Comparison of ENCODE assay signal across 12 cellular contexts in the genomic region with DNA sequence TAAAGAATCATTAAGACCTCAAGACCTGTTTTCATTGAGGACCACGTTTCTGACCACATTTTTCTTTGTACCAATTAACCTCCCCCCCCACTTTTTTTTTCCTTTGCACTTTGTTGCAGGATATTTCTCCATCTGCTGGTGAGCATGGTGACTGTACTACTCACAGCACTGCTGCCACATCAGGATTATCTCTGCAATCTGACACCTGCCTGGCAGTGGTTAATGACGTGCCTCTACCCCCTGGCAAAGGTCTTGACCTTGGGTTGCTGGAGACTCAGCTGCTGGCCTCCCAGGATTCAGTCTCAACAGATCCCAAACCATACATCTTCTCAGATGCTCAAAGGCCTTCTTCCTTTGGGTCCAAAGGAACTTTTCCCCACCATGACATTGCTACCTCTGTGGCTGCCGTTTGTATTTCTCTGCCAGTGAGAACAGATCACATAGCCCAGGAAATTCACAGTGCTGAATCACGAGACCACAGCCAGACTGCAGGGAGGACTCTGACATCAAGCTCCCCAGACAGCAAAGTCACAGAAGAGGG. TPM values are rescaled to one million over a fixed set of nuclear protein-coding genes. Genes with fewer than 3 reads are reported as not detected.
DNase-seq lines count a peak whose midpoint lies in the region; ATAC-seq and TF ChIP-seq lines count a peak whose summit lies in the region.
"Had no signal": no experiment of that assay in that cellular context is flagged by ENCODE, and none has a peak within 500 bp of the region (broad histone marks: within the 10 kb centered on the region; RNA-seq: fewer than 3 reads in every experiment).

No MANE protein-coding gene starts in this region.

- TF ChIP-seq CTCF in HFFc6 (IDR thresholded peaks at IDR 0.05): no peak

- H3K27ac Mint-ChIP-seq in CD4-positive, alpha-beta memory T cell: peak overlapping the region; percentile 88 to 98 (median 94)
- peak overlapping the region; percentile 93 for H3K27ac Mint-ChIP-seq in activated CD4-positive, alpha-beta T cell treated with anti-CD3 and anti-CD28 coated beads, Interleukin-2, amount 10 ng/mL, durations not matched to agents 7 days and 5 days
- H3K27ac Mint-ChIP-seq in immature natural killer cell (peak overlapping the region; percentile 79 to 90 (median 86)), HFFc6 (no peak overlapping the region)
- H3K27ac Mint-ChIP-seq: type B pancreatic cell had no signal

- intact Hi-C loops in CD4-positive, alpha-beta memory T cell (cut with micrococcal nuclease): no loop called here

- POLR2A ChIA-PET in CD4-positive, alpha-beta memory T cell (lab: Charles Lee; ENCODE audit: partially characterized antibody): interaction anchor here (0.6 to 2.0 kb wide), 23 partner anchors 8 to 1856 kb away, joined by 3 to 12 read pairs (median 3); a partner anchor contains a TSS
- POLR2A ChIA-PET in activated CD4-positive, alpha-beta T cell treated with anti-CD3 and anti-CD28 coated beads, Interleukin-2, amount 10 ng/mL, durations not matched to agents 7 days and 5 days (lab: Charles Lee): no interaction called here

- peaks cover 80% of the 10 kb centered on the region for H3K4me1 ChIP-seq in CD4-positive, alpha-beta memory T cell (ENCODE audit: insufficient read depth, low read length)

- H3K9me3 Mint-ChIP-seq in CD4-positive, alpha-beta memory T cell: peaks cover 0 to 10% (median 5%) of the 10 kb centered on the region in 8 donors
- H3K9me3 Mint-ChIP-seq in activated CD4-positive, alpha-beta T cell treated with anti-CD3 and anti-CD28 coated beads, Interleukin-2, amount 10 ng/mL, durations not matched to agents 7 days and 5 days: peaks cover 42% of the 10 kb centered on the region
- no peaks in the 10 kb centered on the region for H3K9me3 Mint-ChIP-seq in immature natural killer cell
- peaks cover 8% of the 10 kb centered on the region; the same call in 1 of the 2 replicates for H3K9me3 Mint-ChIP-seq in HFFc6

- no peaks in the 10 kb centered on the region for H3K9me3 ChIP-seq in CD4-positive, alpha-beta memory T cell (ENCODE audit: control insufficient read depth in 1 of 2, low read length in 2 of 2)
- no peaks in the 10 kb centered on the region for H3K9me3 ChIP-seq in MG63

- H3K4me3 Mint-ChIP-seq in CD4-positive, alpha-beta memory T cell: peak overlapping the region; percentile 2 to 78 (median 68)
- H3K4me3 Mint-ChIP-seq in activated CD4-positive, alpha-beta T cell treated with anti-CD3 and anti-CD28 coated beads, Interleukin-2, amount 10 ng/mL, durations not matched to agents 7 days and 5 days: peak overlapping the region; percentile 52
- peak overlapping the region; percentile 56 to 70 (median 60) for H3K4me3 Mint-ChIP-seq in immature natural killer cell
- no peak overlapping the region for H3K4me3 Mint-ChIP-seq in HFFc6
- H3K4me3 Mint-ChIP-seq: type B pancreatic cell had no signal

- H3K27me3 ChIP-seq in CD4-positive, alpha-beta memory T cell (ENCODE audit: insufficient read depth, low read length): no peaks in the 10 kb centered on the region
- H3K27me3 ChIP-seq in MG63: peaks cover 23% of the 10 kb centered on the region

- CTCF ChIA-PET in CD4-positive, alpha-beta memory T cell (lab: Charles Lee; ENCODE audit: partially characterized antibody): interaction anchor here (1.1 to 1.3 kb wide), 2 partner anchors 21 to 28 kb away, joined by 3 read pairs; no protein-coding TSS in a partner anchor
- CTCF ChIA-PET in activated CD4-positive, alpha-beta T cell treated with anti-CD3 and anti-CD28 coated beads, Interleukin-2, amount 10 ng/mL, durations not matched to agents 7 days and 5 days (lab: Charles Lee): interaction anchor here (0.8 to 1.5 kb wide), 5 partner anchors 12 to 100 kb away, joined by 3 to 4 read pairs (median 3); no protein-coding TSS in a partner anchor

- peak overlapping the region in 1 of 2 donors; percentile 27 for H3K4me3 ChIP-seq in CD4-positive, alpha-beta memory T cell (ENCODE audit: low read length in 2 of 2)
- H3K4me3 ChIP-seq in MG63: no peak overlapping the region

- ATAC-seq in GM18868 (IDR thresholded peaks at IDR 0.05; ENCODE audit: unreplicated experiment) (no peak), GM19324 (IDR thresholded peaks at IDR 0.05; ENCODE audit: low FRiP score, unreplicated experiment) (no peak)

- H3K27me3 Mint-ChIP-seq in CD4-positive, alpha-beta memory T cell: no peaks in the 10 kb centered on the region
- H3K27me3 Mint-ChIP-seq in activated CD4-positive, alpha-beta T cell treated with anti-CD3 and anti-CD28 coated beads, Interleukin-2, amount 10 ng/mL, durations not matched to agents 7 days and 5 days: no peaks in the 10 kb centered on the region
- H3K27me3 Mint-ChIP-seq in immature natural killer cell (ENCODE audit: low read depth in 3 of 3): peaks cover 0 to 2% (median 0%) of the 10 kb centered on the region in 3 donors
- H3K27me3 Mint-ChIP-seq in HFFc6 (ENCODE audit: insufficient read depth): no peaks in the 10 kb centered on the region; the same call in none of the 2 replicates

- H3K27ac ChIP-seq in CD4-positive, alpha-beta memory T cell (ENCODE audit: low read depth, low read length): peak overlapping the region; percentile 42

- peaks cover 53 to 58% of the 10 kb centered on the region in 2 donors for H3K36me3 Mint-ChIP-seq in CD4-positive, alpha-beta memory T cell
- peaks cover 87% of the 10 kb centered on the region for H3K36me3 Mint-ChIP-seq in activated CD4-positive, alpha-beta T cell treated with anti-CD3 and anti-CD28 coated beads, Interleukin-2, amount 10 ng/mL, durations not matched to agents 7 days and 5 days (ENCODE audit: low read depth)
- peaks cover 37 to 66% (median 41%) of the 10 kb centered on the region in 3 donors for H3K36me3 Mint-ChIP-seq in immature natural killer cell
- no peaks in the 10 kb centered on the region for H3K36me3 Mint-ChIP-seq in HFFc6 (ENCODE audit: low read depth)

- DNase-seq in CD4-positive, alpha-beta memory T cell: peak; percentile 22 to 78 (median 41)
- DNase-seq in MG63 (peak; percentile 26), immature natural killer cell (peak; percentile 38 to 39 (median 39)), HUDEP-2 (lab: John Stamatoyannopoulos, UW; ENCODE audit: unreplicated experiment in 76 of 76) (no peak), HFFc6 (no peak)
- peak; percentile 57 for DNase-seq in activated CD4-positive, alpha-beta T cell treated with anti-CD3 and anti-CD28 coated beads, Interleukin-2, amount 10 ng/mL, durations not matched to agents 7 days and 5 days
- DNase-seq: amygdala, RPMI8226 had no signal

- peaks cover 46 to 89% (median 67%) of the 10 kb centered on the region in 4 donors for H3K4me1 Mint-ChIP-seq in CD4-positive, alpha-beta memory T cell
- H3K4me1 Mint-ChIP-seq in activated CD4-positive, alpha-beta T cell treated with anti-CD3 and anti-CD28 coated beads, Interleukin-2, amount 10 ng/mL, durations not matched to agents 7 days and 5 days: peaks cover 81% of the 10 kb centered on the region
- H3K4me1 Mint-ChIP-seq in immature natural killer cell (peaks cover 58 to 82% of the 10 kb centered on the region in 2 donors), HFFc6 (ENCODE audit: low read depth) (no peaks in the 10 kb centered on the region)

- peaks cover 8% of the 10 kb centered on the region for H3K36me3 ChIP-seq in CD4-positive, alpha-beta memory T cell (ENCODE audit: insufficient read depth, low read length)
- H3K36me3 ChIP-seq in MG63: no peaks in the 10 kb centered on the region

RNA-seq across cellular contexts. Expression of a gene that starts 46.6 kb away (rescaled TPM):
- under 1 TPM; 0.78 to 0.93 TPM for total RNA-seq in CD4-positive, alpha-beta memory T cell
- under 1 TPM in 1 of 2 donors, not detected in 1; 0.15 TPM for polyA plus RNA-seq in CD4-positive, alpha-beta memory T cell
- total RNA-seq in MG63 (2014; rRNA removed; shearing (Covaris generic); ENCODE audit: low replicate concordance): not detected in 2 replicates
- under 1 TPM; 0.10 to 0.22 TPM for total RNA-seq in activated CD4-positive, alpha-beta T cell treated with anti-CD3 and anti-CD28 coated beads, Interleukin-2, amount 10 ng/mL, durations not matched to agents 7 days and 5 days
- not detected for polyA plus RNA-seq in immature natural killer cell
- not detected for total RNA-seq in HFFc6 (2021; fragmentation: NEBNext Ultra II Directional; extraction: Animal tissue kit (Norgen Biotek cat#: 25700))
- total RNA-seq: fibroblast of lung had no signal
- polyA plus RNA-seq: fibroblast of lung had no signal

Comparison
In these comparisons a context has a peak if more than half of its experiments do, and no peak if none do; other contexts are left out.
1. DNase-seq: peak in CD4-positive, alpha-beta memory T cell (5 of 5), MG63 (single experiment), activated CD4-positive, alpha-beta T cell treated with anti-CD3 and anti-CD28 coated beads, Interleukin-2, amount 10 ng/mL, durations not matched to agents 7 days and 5 days (single experiment) and immature natural killer cell (3 of 3); none in HUDEP-2 (0 of 76) and HFFc6 (single experiment).